28 cellular contexts compared by ENCODE assay signal in the genomic region with DNA sequence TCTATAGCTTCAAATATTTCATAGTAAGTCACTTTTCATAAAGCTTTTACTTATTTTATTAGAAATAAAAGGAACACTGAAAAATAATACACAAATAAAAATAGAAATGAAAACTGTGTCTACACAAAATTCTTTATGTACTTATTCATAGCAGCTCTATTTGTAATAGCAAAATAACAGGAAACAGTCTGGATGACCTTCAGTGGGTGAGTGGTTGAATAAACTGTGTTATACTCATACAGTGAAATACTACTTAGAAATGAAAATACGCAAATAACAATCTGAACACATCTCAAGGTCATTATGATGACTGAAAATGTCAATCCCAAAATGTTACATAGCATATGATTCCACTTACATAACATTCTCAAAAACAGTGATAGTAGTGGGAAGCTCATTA.
A peak's percentile ranks its signal among the peaks of the same experiment; 100 is the strongest.
DNase-seq lines count a peak whose midpoint lies in the region; ATAC-seq and TF ChIP-seq lines count a peak whose summit lies in the region.
"Had no signal": no experiment of that assay in that cellular context is flagged by ENCODE, and none has a peak within 500 bp of the region (broad histone marks: within the 10 kb centered on the region; RNA-seq: fewer than 3 reads in every experiment).

No MANE protein-coding gene starts in this region.

- peak overlapping the region; percentile 38; the same call in 1 of the 2 replicates for H3K4me3 ChIP-seq in ACC112 (ENCODE audit: low read depth, low read length)
- H3K4me3 ChIP-seq: esophagus muscularis mucosa, smooth muscle cell had no signal

- H3K79me2 ChIP-seq in ACC112 (ENCODE audit: control insufficient read depth, insufficient read depth, low read length, unreplicated experiment) = no peaks in the 10 kb centered on the region

- peaks cover 18% of the 10 kb centered on the region for H3K4me1 ChIP-seq in ACC112 (ENCODE audit: control insufficient read depth, insufficient read depth, low read length, unreplicated experiment)
- H3K4me1 ChIP-seq: esophagus muscularis mucosa had no signal

- H3K36me3 ChIP-seq in ACC112 (ENCODE audit: insufficient read depth, low read length) = no peaks in the 10 kb centered on the region
- H3K36me3 ChIP-seq: esophagus muscularis mucosa had no signal

- H3K27me3 ChIP-seq in ACC112 (ENCODE audit: insufficient read depth, low read length) = no peaks in the 10 kb centered on the region
- H3K27me3 ChIP-seq: esophagus muscularis mucosa had no signal

- H2AFZ ChIP-seq in ACC112 (ENCODE audit: low read length, unreplicated experiment) = no peak overlapping the region

- peak overlapping the region; percentile 30 for H3K27ac ChIP-seq in ACC112 (ENCODE audit: low read depth, low read length)
- H3K27ac ChIP-seq: esophagus muscularis mucosa, VCaP had no signal

- ATAC-seq in SK-N-SH treated with all-trans-retinoic acid at 6 μM for 48 hours (0 out of 3 replicates have a peak, but pooled peaks have one; percentile 32), GM21619 (IDR thresholded peaks at IDR 0.05; ENCODE audit: unreplicated experiment) (no peak)
- ATAC-seq: stimulated activated effector memory CD8-positive, alpha-beta T cell treated with anti-CD3 and anti-CD28 coated beads, Interleukin-12 subunit alpha, Interleukin-12 subunit beta, amount 100 ng/mL, for 72 hours; T-helper 17 cell had no signal

- peak; percentile 34 for DNase-seq in dedifferentiated amniotic fluid mesenchymal stem cell (ENCODE audit: extremely low spot score)
- DNase-seq in iris pigment epithelial cell (ENCODE audit: low read depth) = peak; percentile 89
- DNase-seq in ureter (ENCODE audit: low spot score) = no peak
- no peak for DNase-seq in AG08396 (ENCODE audit: low spot score)
- no peak for DNase-seq in NCI-H82 (lab: John Stamatoyannopoulos, UW)
- DNase-seq: activated CD4-positive, alpha-beta T cell treated with anti-CD3 and anti-CD28 coated beads, Interleukin-2, amount 10 ng/mL, durations not matched to agents 7 days and 5 days; activated naive CD4-positive, alpha-beta T cell treated with anti-CD3 and anti-CD28 coated beads for 36 hours; activated T-cell treated with anti-CD3 and anti-CD28 coated beads, Interleukin-2, amount 50 U/mL, for 48 hours; CD8-positive, alpha-beta memory T cell; cerebellar nuclear complex; DMS153; effector memory CD4-positive, alpha-beta T cell; GDM1; head of caudate nucleus; NCI-H1092 treated with DMSO at 0.1 percent for 48 hours; NCI-H2029; NCI-H2227 treated with DMSO at 0.1 percent for 48 hours; NCI-H69; nucleus accumbens; RPMI8226; T-helper 17 cell had no signal

TF ChIP-seq in SK-N-SH treated with all-trans-retinoic acid at 6 μM for 48 hours, 23 proteins besides CTCF, POLR2A, EP300 and RAD21:
- no peak for TF ChIP-seq SNAI2 (CRISPR knock-in tag; IDR thresholded peaks at IDR 0.05)
- TF ChIP-seq, protein P1, sequence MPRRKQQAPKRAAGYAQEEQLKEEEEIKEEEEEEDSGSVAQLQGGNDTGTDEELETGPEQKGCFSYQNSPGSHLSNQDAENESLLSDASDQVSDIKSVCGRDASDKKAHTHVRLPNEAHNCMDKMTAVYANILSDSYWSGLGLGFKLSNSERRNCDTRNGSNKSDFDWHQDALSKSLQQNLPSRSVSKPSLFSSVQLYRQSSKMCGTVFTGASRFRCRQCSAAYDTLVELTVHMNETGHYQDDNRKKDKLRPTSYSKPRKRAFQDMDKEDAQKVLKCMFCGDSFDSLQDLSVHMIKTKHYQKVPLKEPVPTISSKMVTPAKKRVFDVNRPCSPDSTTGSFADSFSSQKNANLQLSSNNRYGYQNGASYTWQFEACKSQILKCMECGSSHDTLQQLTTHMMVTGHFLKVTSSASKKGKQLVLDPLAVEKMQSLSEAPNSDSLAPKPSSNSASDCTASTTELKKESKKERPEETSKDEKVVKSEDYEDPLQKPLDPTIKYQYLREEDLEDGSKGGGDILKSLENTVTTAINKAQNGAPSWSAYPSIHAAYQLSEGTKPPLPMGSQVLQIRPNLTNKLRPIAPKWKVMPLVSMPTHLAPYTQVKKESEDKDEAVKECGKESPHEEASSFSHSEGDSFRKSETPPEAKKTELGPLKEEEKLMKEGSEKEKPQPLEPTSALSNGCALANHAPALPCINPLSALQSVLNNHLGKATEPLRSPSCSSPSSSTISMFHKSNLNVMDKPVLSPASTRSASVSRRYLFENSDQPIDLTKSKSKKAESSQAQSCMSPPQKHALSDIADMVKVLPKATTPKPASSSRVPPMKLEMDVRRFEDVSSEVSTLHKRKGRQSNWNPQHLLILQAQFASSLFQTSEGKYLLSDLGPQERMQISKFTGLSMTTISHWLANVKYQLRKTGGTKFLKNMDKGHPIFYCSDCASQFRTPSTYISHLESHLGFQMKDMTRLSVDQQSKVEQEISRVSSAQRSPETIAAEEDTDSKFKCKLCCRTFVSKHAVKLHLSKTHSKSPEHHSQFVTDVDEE (CRISPR knock-in tag; IDR thresholded peaks at IDR 0.05) = no peak
- no peak for TF ChIP-seq PPARA (CRISPR knock-in tag; IDR thresholded peaks at IDR 0.05; ENCODE audit: borderline replicate concordance)
- TF ChIP-seq ZNF70 (CRISPR knock-in tag; IDR thresholded peaks at IDR 0.05) = no peak
- TF ChIP-seq TOX (CRISPR knock-in tag; IDR thresholded peaks at IDR 0.05; ENCODE audit: borderline replicate concordance) = no peak
- TF ChIP-seq CREB5 (CRISPR knock-in tag; IDR thresholded peaks at IDR 0.05; ENCODE audit: low read depth) = no peak
- TF ChIP-seq CSDC2 (CRISPR knock-in tag; IDR thresholded peaks at IDR 0.05) = no peak
- no peak for TF ChIP-seq ISL1 (CRISPR knock-in tag; IDR thresholded peaks at IDR 0.05)
- TF ChIP-seq ARNTL (CRISPR knock-in tag; IDR thresholded peaks at IDR 0.05; ENCODE audit: borderline replicate concordance, low read depth) = no peak
- no peak for TF ChIP-seq ZFP3 (CRISPR knock-in tag; IDR thresholded peaks at IDR 0.05)
- no peak for TF ChIP-seq ESRRG (CRISPR knock-in tag; IDR thresholded peaks at IDR 0.05)

Comparison
In these comparisons a context has a peak if more than half of its experiments do, and no peak if none do; other contexts are left out.
1. DNase-seq: peak in dedifferentiated amniotic fluid mesenchymal stem cell (single experiment) and iris pigment epithelial cell (single experiment); none in ureter (single experiment), AG08396 (single experiment) and NCI-H82 (single experiment).